ENCODE assay signal across 30 cellular contexts in genomic region chr1:54998100-54998499, GRCh38. TPM values are rescaled to one million over a fixed set of nuclear protein-coding genes. Genes with fewer than 3 reads are reported as not detected.
"Had no signal": no experiment of that assay in that cellular context is flagged by ENCODE, and none has a peak within 500 bp of the region (broad histone marks: within the 10 kb centered on the region; RNA-seq: fewer than 3 reads in every experiment).

No MANE protein-coding gene starts in this region.

- H3K36me3 Mint-ChIP-seq: memory B cell; natural killer cell; stimulated activated memory B cell treated with anti-CD40 and anti-IgM and Interleukin-4, amounts not matched to agents 10 μg/mL and 1 μg/mL and 100 μg/mL, for 72 hours; type B pancreatic cell had no signal

- H3K4me3 ChIP-seq: coronary artery, esophagus squamous epithelium, heart right ventricle, lung, prostate gland, right atrium auricular region, sigmoid colon, testis, tibial artery had no signal

- H3K27ac Mint-ChIP-seq: effector memory CD8-positive, alpha-beta T cell; memory B cell; natural killer cell; stimulated activated memory B cell treated with anti-CD40 and anti-IgM and Interleukin-4, amounts not matched to agents 10 μg/mL and 1 μg/mL and 100 μg/mL, for 72 hours had no signal

- H3K4me1 ChIP-seq: prostate gland, testis had no signal

- H3K9me3 Mint-ChIP-seq: effector memory CD8-positive, alpha-beta T cell; memory B cell; stimulated activated memory B cell treated with anti-CD40 and anti-IgM and Interleukin-4, amounts not matched to agents 10 μg/mL and 1 μg/mL and 100 μg/mL, for 72 hours; type B pancreatic cell had no signal

- H3K27me3 ChIP-seq: testis had no signal

- DNase-seq: effector memory CD8-positive, alpha-beta T cell; erythroblast; esophagus squamous epithelium; foreskin melanocyte; glutamatergic neuron; heart right ventricle; hypothalamus; natural killer cell; sigmoid colon; stimulated activated CD4-positive, alpha-beta T cell treated with anti-CD3 and anti-CD28 coated beads, Interleukin-4, amount 100 ng/mL, for 4 hours; stimulated activated naive CD8-positive, alpha-beta T cell treated with anti-CD3 and anti-CD28 coated beads, Interleukin-15, Interleukin-2, amounts not matched to agents 100 U/mL and 50 U/mL, for 24 hours; tibial artery had no signal

- ATAC-seq: effector memory CD8-positive, alpha-beta T cell; heart right ventricle; left lobe of liver; natural killer cell; stimulated activated memory B cell treated with anti-CD40 and anti-IgM and Interleukin-4, amounts not matched to agents 10 μg/mL and 1 μg/mL and 100 μg/mL, for 72 hours; stimulated activated naive CD8-positive, alpha-beta T cell treated with anti-CD3 and anti-CD28 coated beads, Interleukin-15, Interleukin-2, amounts not matched to agents 100 U/mL and 50 U/mL, for 24 hours had no signal

- H3K9me3 ChIP-seq: esophagus squamous epithelium, heart right ventricle, neutrophil, prostate gland, right atrium auricular region, sigmoid colon, testis, tibial artery had no signal

- H3K4me3 Mint-ChIP-seq: memory B cell; stimulated activated memory B cell treated with anti-CD40 and anti-IgM and Interleukin-4, amounts not matched to agents 10 μg/mL and 1 μg/mL and 100 μg/mL, for 72 hours had no signal

- H3K36me3 ChIP-seq: esophagus squamous epithelium, heart right ventricle, neutrophil, prostate gland, right atrium auricular region, sigmoid colon, tibial artery had no signal

- H3K27ac ChIP-seq: coronary artery, esophagus squamous epithelium, heart right ventricle, neutrophil, prostate gland, right atrium auricular region, sigmoid colon, testis, tibial artery had no signal

RNA-seq across cellular contexts. Expression of gene BSND, which starts 0.6 kb away (rescaled TPM):
- total RNA-seq: dermis microvascular lymphatic vessel endothelial cell, esophagus squamous epithelium, heart right ventricle, left lobe of liver, lung, mononuclear cell, natural killer cell, osteocyte, right atrium auricular region, sigmoid colon, skeletal muscle tissue, urinary bladder had no signal
- polyA plus RNA-seq: heart right ventricle, keratinocyte, liver, neural cell, sigmoid colon, urinary bladder had no signal

RNA-seq across cellular contexts. Expression of gene TMEM61, which starts 17.7 kb away (rescaled TPM):
- total RNA-seq: left lobe of liver, liver, mononuclear cell, natural killer cell, osteocyte, right atrium auricular region, skeletal muscle tissue, urinary bladder had no signal
- polyA plus RNA-seq: liver, neural cell had no signal

RNA-seq across cellular contexts. Expression of gene PCSK9, which starts 41.2 kb away (rescaled TPM):
- total RNA-seq: mononuclear cell, natural killer cell had no signal
- polyA plus RNA-seq: neural cell had no signal
